In genomic region chr5:92748072-92748676, GRCh38 we compare ENCODE assay signal across 26 cellular contexts.
"Had no signal": no experiment of that assay in that cellular context is flagged by ENCODE, and none has a peak within 500 bp of the region (broad histone marks: within the 10 kb centered on the region; RNA-seq: fewer than 3 reads in every experiment).

No MANE protein-coding gene starts in this region.

- H3K4me3 ChIP-seq: gastrocnemius medialis, lung, mucosa of descending colon, stomach, thyroid gland, vagina had no signal

- FAIRE-seq: keratinocyte had no signal

- H3K9ac ChIP-seq: parathyroid adenoma had no signal

- H3K79me2 ChIP-seq: parathyroid adenoma had no signal

- H2AFZ ChIP-seq: parathyroid adenoma had no signal

- H3K27ac ChIP-seq: gastrocnemius medialis, neutrophil, parathyroid adenoma, stomach, thyroid gland, vagina had no signal

- H3K27me3 Mint-ChIP-seq: effector memory CD8-positive, alpha-beta T cell; naive B cell; natural killer cell treated with Interleukin-12 subunit alpha and Interleukin-12 subunit beta and Interleukin-15 and Interleukin-18, amount 100 ng/mL, for 72 hours; progenitor cell of endocrine pancreas had no signal

- H3K4me3 Mint-ChIP-seq: effector memory CD8-positive, alpha-beta T cell; mesothelial cell of epicardium; naive B cell; natural killer cell treated with Interleukin-12 subunit alpha and Interleukin-12 subunit beta and Interleukin-15 and Interleukin-18, amount 100 ng/mL, for 72 hours; neural crest cell; stimulated activated effector memory CD8-positive, alpha-beta T cell treated with anti-CD3 and anti-CD28 coated beads, Interleukin-12 subunit alpha, Interleukin-12 subunit beta, amount 100 ng/mL, for 72 hours had no signal

- H3K36me3 ChIP-seq: gastrocnemius medialis, neutrophil, stomach, thyroid gland, vagina had no signal

- ATAC-seq: effector memory CD8-positive, alpha-beta T cell; gastrocnemius medialis; left lobe of liver; mucosa of descending colon; natural killer cell treated with Interleukin-12 subunit alpha and Interleukin-12 subunit beta and Interleukin-15 and Interleukin-18, amount 100 ng/mL, for 72 hours; sciatic nerve; stimulated activated effector memory CD8-positive, alpha-beta T cell treated with anti-CD3 and anti-CD28 coated beads, Interleukin-12 subunit alpha, Interleukin-12 subunit beta, amount 100 ng/mL, for 72 hours had no signal

- H3K9me3 ChIP-seq: gastrocnemius medialis, mucosa of descending colon, neutrophil, stomach, thyroid gland, vagina had no signal

- H3K27me3 ChIP-seq: gastrocnemius medialis, neutrophil, stomach, thyroid gland, vagina had no signal

- DNase-seq: cortex of kidney; effector memory CD8-positive, alpha-beta T cell; foreskin fibroblast; gastrocnemius medialis; head of caudate nucleus; mesenchymal stem cell; mucosa of descending colon; naive B cell; stimulated activated CD4-positive, alpha-beta T cell treated with anti-CD3 and anti-CD28 coated beads, Interleukin-2, amount 100 ng/mL, for 24 hours; stimulated activated CD4-positive, alpha-beta T cell treated with anti-CD3 and anti-CD28 coated beads, Interleukin-4, amount 100 ng/mL, for 24 hours; stimulated activated naive CD4-positive, alpha-beta T cell treated with Interleukin-2 at 50 U/mL for 16 hours; stomach; thyroid gland; trophoblast cell had no signal

- H3K9me3 Mint-ChIP-seq: mesothelial cell of epicardium, neural crest cell had no signal

- H3K36me3 Mint-ChIP-seq: mesothelial cell of epicardium; naive B cell; natural killer cell treated with Interleukin-12 subunit alpha and Interleukin-12 subunit beta and Interleukin-15 and Interleukin-18, amount 100 ng/mL, for 72 hours; stimulated activated effector memory CD8-positive, alpha-beta T cell treated with anti-CD3 and anti-CD28 coated beads, Interleukin-12 subunit alpha, Interleukin-12 subunit beta, amount 100 ng/mL, for 72 hours had no signal

- H3K27ac Mint-ChIP-seq: effector memory CD8-positive, alpha-beta T cell; mesothelial cell of epicardium; naive B cell; natural killer cell treated with Interleukin-12 subunit alpha and Interleukin-12 subunit beta and Interleukin-15 and Interleukin-18, amount 100 ng/mL, for 72 hours; progenitor cell of endocrine pancreas; stimulated activated effector memory CD8-positive, alpha-beta T cell treated with anti-CD3 and anti-CD28 coated beads, Interleukin-12 subunit alpha, Interleukin-12 subunit beta, amount 100 ng/mL, for 72 hours had no signal

- H3K4me1 Mint-ChIP-seq: naive B cell; stimulated activated effector memory CD8-positive, alpha-beta T cell treated with anti-CD3 and anti-CD28 coated beads, Interleukin-12 subunit alpha, Interleukin-12 subunit beta, amount 100 ng/mL, for 72 hours had no signal

- H3K4me1 ChIP-seq: gastrocnemius medialis, parathyroid adenoma, stomach, thyroid gland, vagina had no signal
